In the genomic region with DNA sequence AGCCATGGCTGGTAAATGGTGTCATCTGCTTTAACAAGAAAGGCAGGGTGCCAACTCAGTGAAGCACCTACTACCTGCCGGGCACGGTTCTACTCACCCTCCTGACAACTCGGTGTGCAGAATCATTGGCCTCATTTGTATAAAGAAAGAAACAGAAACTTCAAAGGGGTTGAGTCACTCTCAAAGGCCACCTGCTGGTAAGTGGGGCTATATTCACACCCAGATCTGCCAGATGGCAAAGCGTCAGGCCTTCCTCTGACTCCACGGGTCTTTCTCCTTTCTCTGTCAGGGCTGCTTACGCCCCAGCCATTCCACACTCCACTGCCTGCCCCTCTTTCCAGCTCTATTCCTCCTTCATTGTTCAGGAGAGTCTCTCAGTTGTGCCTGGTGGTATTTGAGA, we compare ENCODE assay signal across 1 cellular context.
TF ChIP-seq lines count a peak whose summit lies in the region.

No MANE protein-coding gene starts in this region.

TF ChIP-seq in GM12878, 131 proteins besides CTCF, POLR2A, EP300 and RAD21 (continued from another document):
- TF ChIP-seq MLLT1 (IDR thresholded peaks at IDR 0.05): no peak
